ENCODE assay signal across 27 cellular contexts in the genomic region with DNA sequence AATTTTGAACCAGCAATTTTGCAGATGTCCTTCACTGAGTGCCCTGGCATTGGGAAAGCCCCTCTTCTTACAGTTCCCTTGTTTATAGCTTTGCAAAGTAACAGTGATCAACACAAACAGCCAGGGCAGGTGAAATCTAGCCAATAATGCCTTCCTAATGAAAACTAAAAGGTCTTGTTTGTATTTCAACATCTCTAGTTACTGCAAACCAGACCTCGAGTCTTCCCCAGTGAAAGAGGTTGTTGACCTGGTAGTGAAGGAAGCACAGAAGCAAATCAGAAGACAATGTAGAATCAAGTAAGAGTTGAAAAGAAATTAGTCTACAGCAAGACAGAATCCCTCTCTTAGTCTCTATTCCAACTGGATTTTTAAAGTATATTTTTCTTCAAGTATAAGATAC.
"Had no signal": no experiment of that assay in that cellular context is flagged by ENCODE, and none has a peak within 500 bp of the region (broad histone marks: within the 10 kb centered on the region; RNA-seq: fewer than 3 reads in every experiment).

No MANE protein-coding gene starts in this region.

- DNase-seq: activated CD4-positive, alpha-beta memory T cell treated with anti-CD3 and anti-CD28 coated beads for 36 hours; activated CD4-positive, alpha-beta T cell treated with anti-CD3 and anti-CD28 coated beads for 4 hours; activated CD8-positive, alpha-beta memory T cell treated with anti-CD3 and anti-CD28 coated beads, Interleukin-2, amount 50 U/mL, for 4 hours; activated effector memory CD4-positive, alpha-beta T cell treated with anti-CD3 and anti-CD28 coated beads, Interleukin-2, amount 50 U/mL, for 16 hours; activated naive CD4-positive, alpha-beta T cell treated with anti-CD3 and anti-CD28 coated beads for 36 hours; activated naive CD8-positive, alpha-beta T cell treated with anti-CD3 and anti-CD28 coated beads, Interleukin-2, amount 10 ng/mL, durations not matched to agents 7 days and 5 days; activated T-cell treated with anti-CD3 and anti-CD28 coated beads, Interleukin-2, amount 50 U/mL, for 1 hour; cerebellar nuclear complex; dorsolateral prefrontal cortex; effector memory CD4-positive, alpha-beta T cell; islet precursor cell; midbrain; naive thymus-derived CD4-positive, alpha-beta T cell; right cardiac atrium; stimulated activated CD4-positive, alpha-beta T cell treated with anti-CD3 and anti-CD28 coated beads, Interleukin-4, amount 100 ng/mL, for 1 hour; stimulated activated naive CD8-positive, alpha-beta T cell treated with anti-CD3 and anti-CD28 coated beads, Interleukin-15, Interleukin-2, amounts not matched to agents 100 U/mL and 50 U/mL, for 24 hours; T-helper 9 cell; testis; trophoblast cell had no signal

- FAIRE-seq: TTC549, urothelium cell line had no signal

- H3K36me3 ChIP-seq: ascending aorta, cardiac muscle cell, gastroesophageal sphincter had no signal

- H3K27ac ChIP-seq: ascending aorta, cardiac muscle cell, coronary artery, dorsolateral prefrontal cortex, gastroesophageal sphincter, hepatocyte, testis, VCaP had no signal

- H3K4me2 ChIP-seq: hepatocyte had no signal

- ATAC-seq: gastroesophageal sphincter; naive thymus-derived CD4-positive, alpha-beta T cell; right cardiac atrium; stimulated activated naive CD8-positive, alpha-beta T cell treated with anti-CD3 and anti-CD28 coated beads, Interleukin-15, Interleukin-2, amounts not matched to agents 100 U/mL and 50 U/mL, for 24 hours had no signal

- H3K79me2 ChIP-seq: hepatocyte had no signal

- H3K27me3 ChIP-seq: ascending aorta, cardiac muscle cell, dorsolateral prefrontal cortex, gastroesophageal sphincter, hepatocyte, testis had no signal

- H3K4me1 ChIP-seq: ascending aorta, testis had no signal

- H2AFZ ChIP-seq: hepatocyte had no signal

- H3K4me3 ChIP-seq: ascending aorta, cardiac muscle cell, coronary artery, dorsolateral prefrontal cortex, gastroesophageal sphincter, hepatocyte, testis had no signal

- H3K9me3 ChIP-seq: ascending aorta, gastroesophageal sphincter, testis had no signal
